In genomic region chr10:6202684-6203330, GRCh38 we compare ENCODE assay signal across 1 cellular context.
A peak's percentile ranks its signal among the peaks of the same experiment; 100 is the strongest.
TF ChIP-seq lines count a peak whose summit lies in the region.

Gene PFKFB3 (plus strand): TSS chr10:6202932. CDS start chr10:6203261, 329 bp downstream.

TF ChIP-seq in K562, 482 proteins besides CTCF, POLR2A, EP300 and RAD21 (continued from another document and continues in another):
- no peak for TF ChIP-seq ZNF318 (IDR thresholded peaks at IDR 0.05; ENCODE audit: borderline replicate concordance in 1 of 2, low read depth in 1 of 2)
- TF ChIP-seq TCFL5 (CRISPR knock-in tag; conservative IDR thresholded peaks at IDR 0.05): no peak
- TF ChIP-seq GABPA (tag; conservative IDR thresholded peaks at IDR 0.05; ENCODE audit: low read depth): 0 out of 2 replicates have a peak, but pooled peaks have one; percentile 10
- TF ChIP-seq SRSF9 (IDR thresholded peaks at IDR 0.05; ENCODE audit: borderline replicate concordance, low read depth, low read length): no peak
- TF ChIP-seq PTTG1 (tag; IDR thresholded peaks at IDR 0.05; ENCODE audit: low read depth): no peak
- TF ChIP-seq KAT7 (CRISPR knock-in tag; IDR thresholded peaks at IDR 0.05; ENCODE audit: borderline replicate concordance): 0 out of 2 replicates have a peak, but pooled peaks have one; percentile 51
- no peak for TF ChIP-seq ZNF707 (CRISPR knock-in tag; conservative IDR thresholded peaks at IDR 0.05)
- TF ChIP-seq, protein P1, sequence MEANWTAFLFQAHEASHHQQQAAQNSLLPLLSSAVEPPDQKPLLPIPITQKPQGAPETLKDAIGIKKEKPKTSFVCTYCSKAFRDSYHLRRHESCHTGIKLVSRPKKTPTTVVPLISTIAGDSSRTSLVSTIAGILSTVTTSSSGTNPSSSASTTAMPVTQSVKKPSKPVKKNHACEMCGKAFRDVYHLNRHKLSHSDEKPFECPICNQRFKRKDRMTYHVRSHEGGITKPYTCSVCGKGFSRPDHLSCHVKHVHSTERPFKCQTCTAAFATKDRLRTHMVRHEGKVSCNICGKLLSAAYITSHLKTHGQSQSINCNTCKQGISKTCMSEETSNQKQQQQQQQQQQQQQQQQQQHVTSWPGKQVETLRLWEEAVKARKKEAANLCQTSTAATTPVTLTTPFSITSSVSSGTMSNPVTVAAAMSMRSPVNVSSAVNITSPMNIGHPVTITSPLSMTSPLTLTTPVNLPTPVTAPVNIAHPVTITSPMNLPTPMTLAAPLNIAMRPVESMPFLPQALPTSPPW (CRISPR knock-in tag; IDR thresholded peaks at IDR 0.05): peak; percentile 79
- TF ChIP-seq, protein P2, sequence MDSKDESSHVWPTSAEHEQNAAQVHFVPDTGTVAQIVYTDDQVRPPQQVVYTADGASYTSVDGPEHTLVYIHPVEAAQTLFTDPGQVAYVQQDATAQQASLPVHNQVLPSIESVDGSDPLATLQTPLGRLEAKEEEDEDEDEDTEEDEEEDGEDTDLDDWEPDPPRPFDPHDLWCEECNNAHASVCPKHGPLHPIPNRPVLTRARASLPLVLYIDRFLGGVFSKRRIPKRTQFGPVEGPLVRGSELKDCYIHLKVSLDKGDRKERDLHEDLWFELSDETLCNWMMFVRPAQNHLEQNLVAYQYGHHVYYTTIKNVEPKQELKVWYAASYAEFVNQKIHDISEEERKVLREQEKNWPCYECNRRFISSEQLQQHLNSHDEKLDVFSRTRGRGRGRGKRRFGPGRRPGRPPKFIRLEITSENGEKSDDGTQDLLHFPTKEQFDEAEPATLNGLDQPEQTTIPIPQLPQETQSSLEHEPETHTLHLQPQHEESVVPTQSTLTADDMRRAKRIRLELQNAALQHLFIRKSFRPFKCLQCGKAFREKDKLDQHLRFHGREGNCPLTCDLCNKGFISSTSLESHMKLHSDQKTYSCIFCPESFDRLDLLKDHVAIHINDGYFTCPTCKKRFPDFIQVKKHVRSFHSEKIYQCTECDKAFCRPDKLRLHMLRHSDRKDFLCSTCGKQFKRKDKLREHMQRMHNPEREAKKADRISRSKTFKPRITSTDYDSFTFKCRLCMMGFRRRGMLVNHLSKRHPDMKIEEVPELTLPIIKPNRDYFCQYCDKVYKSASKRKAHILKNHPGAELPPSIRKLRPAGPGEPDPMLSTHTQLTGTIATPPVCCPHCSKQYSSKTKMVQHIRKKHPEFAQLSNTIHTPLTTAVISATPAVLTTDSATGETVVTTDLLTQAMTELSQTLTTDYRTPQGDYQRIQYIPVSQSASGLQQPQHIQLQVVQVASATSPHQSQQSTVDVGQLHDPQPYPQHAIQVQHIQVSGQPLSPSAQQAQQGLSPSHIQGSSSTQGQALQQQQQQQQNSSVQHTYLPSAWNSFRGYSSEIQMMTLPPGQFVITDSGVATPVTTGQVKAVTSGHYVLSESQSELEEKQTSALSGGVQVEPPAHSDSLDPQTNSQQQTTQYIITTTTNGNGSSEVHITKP (IDR thresholded peaks at IDR 0.05; ENCODE audit: partially characterized antibody): no peak
- peak in 1 of 2 experiments; percentile 13; a peak in 1 of 4 replicates for TF ChIP-seq ZMIZ1 (IDR thresholded peaks at IDR 0.05; ENCODE audit: low read depth in 2 of 2, low read length in 2 of 2)
- no peak for TF ChIP-seq PHB2 (IDR thresholded peaks at IDR 0.05; ENCODE audit: low read depth)
- TF ChIP-seq DEAF1 (CRISPR knock-in tag; IDR thresholded peaks at IDR 0.05): peak; percentile 62
- no peak for TF ChIP-seq CSDE1 (IDR thresholded peaks at IDR 0.05)
- no peak for TF ChIP-seq RFX1 (IDR thresholded peaks at IDR 0.05)
- TF ChIP-seq CCNT2 (IDR thresholded peaks at IDR 0.05; ENCODE audit: borderline replicate concordance, extremely low read depth, insufficient read length, low read depth, low read length): peak; percentile 49
- no peak; the same call in 1 of the 2 replicates for TF ChIP-seq CREB3L1 (IDR thresholded peaks at IDR 0.05; ENCODE audit: borderline replicate concordance, low read depth)
- peak; percentile 78; the same call in 1 of the 2 replicates for TF ChIP-seq TFAP4 (CRISPR knock-in tag; IDR thresholded peaks at IDR 0.05; ENCODE audit: borderline replicate concordance)
- no peak for TF ChIP-seq DACH1 (IDR thresholded peaks at IDR 0.05; ENCODE audit: partially characterized antibody)
- TF ChIP-seq ZNF384 (IDR thresholded peaks at IDR 0.05; ENCODE audit: low read depth, low read length): no peak
- no peak for TF ChIP-seq CREBBP (IDR thresholded peaks at IDR 0.05; ENCODE audit: low read depth, low read length)
- TF ChIP-seq TCF15 (CRISPR knock-in tag; IDR thresholded peaks at IDR 0.05): no peak
- TF ChIP-seq, protein P3, sequence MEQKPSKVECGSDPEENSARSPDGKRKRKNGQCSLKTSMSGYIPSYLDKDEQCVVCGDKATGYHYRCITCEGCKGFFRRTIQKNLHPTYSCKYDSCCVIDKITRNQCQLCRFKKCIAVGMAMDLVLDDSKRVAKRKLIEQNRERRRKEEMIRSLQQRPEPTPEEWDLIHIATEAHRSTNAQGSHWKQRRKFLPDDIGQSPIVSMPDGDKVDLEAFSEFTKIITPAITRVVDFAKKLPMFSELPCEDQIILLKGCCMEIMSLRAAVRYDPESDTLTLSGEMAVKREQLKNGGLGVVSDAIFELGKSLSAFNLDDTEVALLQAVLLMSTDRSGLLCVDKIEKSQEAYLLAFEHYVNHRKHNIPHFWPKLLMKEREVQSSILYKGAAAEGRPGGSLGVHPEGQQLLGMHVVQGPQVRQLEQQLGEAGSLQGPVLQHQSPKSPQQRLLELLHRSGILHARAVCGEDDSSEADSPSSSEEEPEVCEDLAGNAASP (IDR thresholded peaks at IDR 0.05): no peak
- peak; percentile 66; the same call in 1 of the 2 replicates for TF ChIP-seq KDM2B (CRISPR knock-in tag; IDR thresholded peaks at IDR 0.05)
- TF ChIP-seq NONO (IDR thresholded peaks at IDR 0.05; ENCODE audit: low read depth in 2 of 2, low read length in 1 of 2): peak; percentile 62 to 87; a peak in 2 of 4 replicates
- no peak for TF ChIP-seq DMBX1 (CRISPR knock-in tag; IDR thresholded peaks at IDR 0.05; ENCODE audit: borderline replicate concordance)
- peak; percentile 35 for TF ChIP-seq BHLHE40 (IDR thresholded peaks at IDR 0.05; ENCODE audit: low read length)
- no peak for TF ChIP-seq SREBF2 (CRISPR knock-in tag; IDR thresholded peaks at IDR 0.05)
- TF ChIP-seq HDAC2 (IDR thresholded peaks at IDR 0.05): peak; percentile 66; the same call in 1 of the 2 replicates
